35 cellular contexts compared by ENCODE assay signal in genomic region chr13:44805623-44806022, GRCh38.
DNase-seq lines count a peak whose midpoint lies in the region; ATAC-seq, FAIRE-seq and TF ChIP-seq lines count a peak whose summit lies in the region.
"Had no signal": no experiment of that assay in that cellular context is flagged by ENCODE, and none has a peak within 500 bp of the region (broad histone marks: within the 10 kb centered on the region; RNA-seq: fewer than 3 reads in every experiment).

No MANE protein-coding gene starts in this region.

- H3K79me2 ChIP-seq in mammary epithelial cell (ENCODE audit: insufficient read depth, low read length) = no peaks in the 10 kb centered on the region

- POLR2A ChIA-PET in MCF 10A (lab: Yijun Ruan, JAX) (interaction anchor here (0.7 to 1.0 kb wide), 2 partner anchors 27 to 94 kb away, joined by 4 read pairs; no protein-coding TSS in a partner anchor), IMR-90 (lab: Charles Lee; ENCODE audit: unreplicated experiment) (no interaction called here)

- dilution Hi-C loops in mammary epithelial cell (cut with HindIII; ENCODE audit: low sequenced_read_pairs) = no loop called here
- dilution Hi-C loops in IMR-90 (cut with HindIII; ENCODE audit: low sequenced_read_pairs, unreplicated experiment) = no loop called here

- no peak overlapping the region for H4K91ac ChIP-seq in IMR-90 (ENCODE audit: insufficient read depth, low read depth, low read length)

- peaks cover 2% of the 10 kb centered on the region; the same call in 1 of the 2 replicates for H3K9me1 ChIP-seq in IMR-90 (ENCODE audit: insufficient read depth, low read length)

- intact Hi-C loops in MCF 10A (cut with micrococcal nuclease) (no loop called here), mammary epithelial cell (cut with micrococcal nuclease) (no loop called here), IMR-90 (cut with micrococcal nuclease) (no loop called here)

- no peak overlapping the region for H4K5ac ChIP-seq in IMR-90 (ENCODE audit: low read depth, low read length)

- in situ Hi-C loops in mammary epithelial cell (cut with MboI; ENCODE audit: low sequenced_read_pairs in 2 of 2) = no loop called here
- in situ Hi-C loops in IMR-90 (cut with MboI; ENCODE audit: low sequenced_read_pairs) = no loop called here

- H3K9me3 Mint-ChIP-seq in MCF 10A (ENCODE audit: unreplicated experiment) = no peaks in the 10 kb centered on the region
- H3K9me3 Mint-ChIP-seq: CD4-positive, alpha-beta T cell; CD8-positive, alpha-beta memory T cell; CD8-positive, alpha-beta T cell had no signal

- no peak for TF ChIP-seq CTCF in MCF 10A (IDR thresholded peaks at IDR 0.05; ENCODE audit: unreplicated experiment)
- TF ChIP-seq CTCF in mammary epithelial cell (conservative IDR thresholded peaks at IDR 0.05 in 1 of 2, IDR thresholded peaks at IDR 0.05 in 1 of 2; ENCODE audit: extremely low read depth in 1 of 2, insufficient read depth in 1 of 2, low read depth in 1 of 2, low read length in 2 of 2) = no peak
- no peak for TF ChIP-seq CTCF in IMR-90 (conservative IDR thresholded peaks at IDR 0.05; ENCODE audit: low read depth, low read length)

- peak overlapping the region; percentile 54; the same call in 1 of the 3 replicates for H2BK15ac ChIP-seq in IMR-90 (ENCODE audit: low read depth, low read length)

- H3K9ac ChIP-seq in mammary epithelial cell (ENCODE audit: insufficient read depth, low read length) (no peak overlapping the region), IMR-90 (ENCODE audit: low read depth, low read length) (no peak overlapping the region)
- H3K9ac ChIP-seq: BLaER1; BLaER1 treated with 17β-estradiol and CSF1 and Interleukin-3, amounts not matched to agents 10 nM and 100 nM had no signal

- whole genome bisulfite sequencing in mammary epithelial cell (ENCODE audit: low coverage, missing lambda C conversion rate) = 87% methylated on average over 5 of the region's 5 CpGs
- no CpG with 5 or more reads among the region's 5 CpGs for WGBS in IMR-90 (ENCODE audit: extremely low coverage in 2 of 2, insufficient read length in 1 of 2), 2 experiments
- WGBS in small intestine, 3 donors = 48 to 79% (median 54%) methylated on average over 5 of the region's 5 CpGs

- peaks cover 38% of the 10 kb centered on the region for H3K4me1 Mint-ChIP-seq in MCF 10A (ENCODE audit: insufficient read depth, unreplicated experiment)
- H3K4me1 Mint-ChIP-seq: B cell; CD4-positive, alpha-beta memory T cell; CD4-positive, CD25-positive, alpha-beta regulatory T cell; CD8-positive, alpha-beta memory T cell had no signal

- H2BK120ac ChIP-seq in IMR-90 (ENCODE audit: low read depth, low read length) = no peak overlapping the region

- CTCF ChIA-PET in MCF 10A (lab: Yijun Ruan, JAX) = interaction anchor here (1.4 kb wide), 1 partner anchor 9 kb away, joined by 6 read pairs; no protein-coding TSS in a partner anchor
- CTCF ChIA-PET in mammary epithelial cell (lab: Charles Lee; ENCODE audit: low non-redundant PET) = no interaction called here
- CTCF ChIA-PET in IMR-90 (lab: Yijun Ruan, JAX) = no interaction called here

- H3K79me1 ChIP-seq in IMR-90 (ENCODE audit: low read depth in 1 of 2, low read length in 2 of 2) = no peaks in the 10 kb centered on the region

- H3K27me3 ChIP-seq in mammary epithelial cell (ENCODE audit: insufficient read depth, low read length) = no peaks in the 10 kb centered on the region
- H3K27me3 ChIP-seq in IMR-90 (ENCODE audit: control insufficient read depth, insufficient read depth, low read length) = no peaks in the 10 kb centered on the region
- no peaks in the 10 kb centered on the region for H3K27me3 ChIP-seq in small intestine (ENCODE audit: control insufficient read depth in 2 of 2, insufficient read depth in 2 of 2, low read length in 2 of 2)
- H3K27me3 ChIP-seq: BE2C; BLaER1; BLaER1 treated with 17β-estradiol and CSF1 and Interleukin-3, amounts not matched to agents 10 nM and 100 nM had no signal

- H2AK5ac ChIP-seq in IMR-90 (ENCODE audit: low read depth, low read length) = no peak overlapping the region

- H3K4me3 ChIP-seq in mammary epithelial cell (replicated peaks in 1 of 3; ENCODE audit: insufficient read depth in 1 of 3, low read depth in 2 of 3, low read length in 3 of 3) = no peak overlapping the region
- no peak overlapping the region for H3K4me3 ChIP-seq in IMR-90 (ENCODE audit: insufficient read depth, low read depth, low read length)
- H3K4me3 ChIP-seq in small intestine (ENCODE audit: low read depth in 1 of 2, low read length in 2 of 2) = no peak overlapping the region
- H3K4me3 ChIP-seq: A549; BLaER1; BLaER1 treated with 17β-estradiol and CSF1 and Interleukin-3, amounts not matched to agents 10 nM and 100 nM had no signal

- H2BK20ac ChIP-seq in IMR-90 (ENCODE audit: low read depth, low read length) = no peak overlapping the region

- H2AK9ac ChIP-seq in IMR-90 (replicated peaks; ENCODE audit: low read depth, low read length, poor library complexity) = no peak overlapping the region

- no peak overlapping the region for H3K18ac ChIP-seq in IMR-90 (ENCODE audit: low read depth, low read length)

- no peak overlapping the region for H4K8ac ChIP-seq in IMR-90 (ENCODE audit: low read depth in 2 of 2, low read length in 2 of 2)

- H3K27ac ChIP-seq in mammary epithelial cell (ENCODE audit: insufficient read depth, low read depth, low read length) (no peak overlapping the region), IMR-90 (ENCODE audit: insufficient read depth, low read length) (no peak overlapping the region), small intestine (ENCODE audit: low read depth in 1 of 2, low read length in 1 of 2) (no peak overlapping the region)
- H3K27ac ChIP-seq: 22Rv1; A549; BLaER1; BLaER1 treated with 17β-estradiol and CSF1 and Interleukin-3, amounts not matched to agents 10 nM and 100 nM; C4-2B had no signal

- H3K14ac ChIP-seq in IMR-90 (replicated peaks; ENCODE audit: low read depth, low read length) = no peak overlapping the region

- H3K4me2 ChIP-seq in mammary epithelial cell (ENCODE audit: insufficient read depth, low read depth, low read length) = no peak overlapping the region
- no peak overlapping the region for H3K4me2 ChIP-seq in IMR-90 (ENCODE audit: low read depth, low read length)
- H3K4me2 ChIP-seq: A549; BLaER1; BLaER1 treated with 17β-estradiol and CSF1 and Interleukin-3, amounts not matched to agents 10 nM and 100 nM had no signal

- H3K36me3 ChIP-seq in mammary epithelial cell (ENCODE audit: insufficient read depth, low read length) (no peaks in the 10 kb centered on the region), IMR-90 (ENCODE audit: control insufficient read depth, insufficient read depth, low read length) (no peaks in the 10 kb centered on the region), small intestine (ENCODE audit: control insufficient read depth in 2 of 2, insufficient read depth in 2 of 2, low read length in 2 of 2) (no peaks in the 10 kb centered on the region)
- H3K36me3 ChIP-seq: BE2C; BLaER1; BLaER1 treated with 17β-estradiol and CSF1 and Interleukin-3, amounts not matched to agents 10 nM and 100 nM had no signal

- H2BK5ac ChIP-seq in IMR-90 (ENCODE audit: low read depth, low read length, poor library complexity, severe bottlenecking) = no peak overlapping the region

- no peaks in the 10 kb centered on the region for H3K27me3 Mint-ChIP-seq in MCF 10A (ENCODE audit: insufficient read depth, unreplicated experiment)
- H3K27me3 Mint-ChIP-seq: B cell; CD4-positive, alpha-beta T cell had no signal

- H2AFZ ChIP-seq in mammary epithelial cell (ENCODE audit: low read depth, low read length) = no peak overlapping the region
- no peak overlapping the region for H2AFZ ChIP-seq in IMR-90 (replicated peaks; ENCODE audit: low read length, poor library complexity)

- no peak overlapping the region for H3K23ac ChIP-seq in IMR-90 (ENCODE audit: low read depth, low read length)

- H3K4me3 Mint-ChIP-seq in MCF 10A (ENCODE audit: unreplicated experiment) = no peak overlapping the region
- H3K4me3 Mint-ChIP-seq: B cell; CD14-positive monocyte; CD4-positive, alpha-beta T cell; CD4-positive, CD25-positive, alpha-beta regulatory T cell; CD8-positive, alpha-beta memory T cell; CD8-positive, alpha-beta T cell had no signal

- no peaks in the 10 kb centered on the region for H3K9me3 ChIP-seq in mammary epithelial cell (replicated peaks; ENCODE audit: insufficient read depth, low read length)
- H3K9me3 ChIP-seq in IMR-90 (ENCODE audit: control insufficient read depth, insufficient read depth, low read length) = no peaks in the 10 kb centered on the region
- H3K9me3 ChIP-seq in small intestine (ENCODE audit: control insufficient read depth, low read depth) = no peaks in the 10 kb centered on the region
- H3K9me3 ChIP-seq: A549; BE2C; BLaER1; BLaER1 treated with 17β-estradiol and CSF1 and Interleukin-3, amounts not matched to agents 10 nM and 100 nM; Caco-2 had no signal

- BruUV-seq in MCF 10A (replicated peaks; lab: Mats Ljungman, UMichigan) (no TSS peak), mammary epithelial cell (replicated peaks; lab: Mats Ljungman, UMichigan) (no TSS peak), IMR-90 (replicated peaks; lab: Mats Ljungman, UMichigan) (no TSS peak)

- no peak for TF ChIP-seq POLR2A in IMR-90 (IDR thresholded peaks at IDR 0.05; ENCODE audit: low read depth, low read length)

- H3K4me1 ChIP-seq in mammary epithelial cell (ENCODE audit: insufficient read depth, low read length) (peaks cover 12% of the 10 kb centered on the region), IMR-90 (ENCODE audit: control insufficient read depth, insufficient read depth, low read length) (peaks cover 8% of the 10 kb centered on the region), small intestine (ENCODE audit: control insufficient read depth in 2 of 2, insufficient read depth in 1 of 2, low read depth in 1 of 2, low read length in 1 of 2) (no peaks in the 10 kb centered on the region)
- H3K4me1 ChIP-seq: BE2C, BLaER1 had no signal

- no peak for DNase-seq in MCF 10A (ENCODE audit: unreplicated experiment)
- no peak for DNase-seq in mammary epithelial cell
- DNase-seq in IMR-90 = no peak
- DNase-seq in small intestine = peak; percentile 78
- no peak for DNase-seq in T-helper 2 cell
- no peak for DNase-seq in NCI-H187 treated with DMSO at 0.1 percent for 48 hours (lab: John Stamatoyannopoulos, UW)
- DNase-seq: 8988T; ACHN; AML-193; BE2C; C1 segment of cervical spinal cord; Caco-2; Calu3; CD4-positive, alpha-beta memory T cell; CD4-positive, alpha-beta T cell; CD4-positive, CD25-positive, alpha-beta regulatory T cell; CD8-positive, alpha-beta memory T cell; CD8-positive, alpha-beta T cell; COR-L47; DMS 273 treated with DMSO at 0.1 percent for 48 hours; DMS153; DMS53; DMS79; DMS79 treated with DMSO at 0.1 percent for 48 hours; DND-41; EL had no signal

- TF ChIP-seq RAD21 in IMR-90 (IDR thresholded peaks at IDR 0.05; ENCODE audit: low read length) = no peak

- H4K20me1 ChIP-seq in mammary epithelial cell (ENCODE audit: insufficient read depth, low read length) (no peaks in the 10 kb centered on the region), IMR-90 (ENCODE audit: insufficient read depth, low read length) (no peaks in the 10 kb centered on the region)
- H4K20me1 ChIP-seq: BLaER1; BLaER1 treated with 17β-estradiol and CSF1 and Interleukin-3, amounts not matched to agents 10 nM and 100 nM had no signal

- H3K36me3 Mint-ChIP-seq in MCF 10A (ENCODE audit: insufficient read depth, unreplicated experiment) = no peaks in the 10 kb centered on the region
- H3K36me3 Mint-ChIP-seq: CD14-positive monocyte; CD4-positive, alpha-beta memory T cell; CD4-positive, CD25-positive, alpha-beta regulatory T cell; CD8-positive, alpha-beta memory T cell; CD8-positive, alpha-beta T cell had no signal

- no peak for FAIRE-seq in small intestine (lab: Jason Lieb, UNC)
- FAIRE-seq: A204.1, A549, D721Med had no signal

- peak overlapping the region; percentile 29; the same call in 1 of the 2 replicates for H3K4ac ChIP-seq in IMR-90 (ENCODE audit: low read depth, low read length)

- peak overlapping the region; percentile 41 for H3K27ac Mint-ChIP-seq in MCF 10A (ENCODE audit: low read depth, unreplicated experiment)
- H3K27ac Mint-ChIP-seq: B cell; CD4-positive, alpha-beta memory T cell; CD4-positive, alpha-beta T cell; CD4-positive, CD25-positive, alpha-beta regulatory T cell; CD8-positive, alpha-beta T cell had no signal

- ATAC-seq in IMR-90 (ENCODE audit: low read depth) = no peak
- ATAC-seq: A549; CD8-positive, alpha-beta T cell had no signal

- no peak overlapping the region for H3K56ac ChIP-seq in IMR-90 (ENCODE audit: extremely low read depth, insufficient read depth, low read length)
